Comparison of ENCODE assay signal across 2 cellular contexts in genomic region chr17:38725066-38725465, GRCh38.
A peak's percentile ranks its signal among the peaks of the same experiment; 100 is the strongest.
TF ChIP-seq lines count a peak whose summit lies in the region.

No MANE protein-coding gene starts in this region.

TF ChIP-seq in HEK293, 187 proteins besides CTCF, POLR2A, EP300 and RAD21:
- TF ChIP-seq ZNF341 (tag by site-specific recombination; IDR thresholded peaks at IDR 0.05; ENCODE audit: low read depth) (0 out of 2 replicates have a peak, but pooled peaks have one; percentile 19), ZIC2 (tag by site-specific recombination; IDR thresholded peaks at IDR 0.05) (no peak)

TF ChIP-seq in GM12878, 131 proteins besides CTCF, POLR2A, EP300 and RAD21:
- TF ChIP-seq CREM (IDR thresholded peaks at IDR 0.05; ENCODE audit: low read depth) = no peak
- TF ChIP-seq, protein P1, sequence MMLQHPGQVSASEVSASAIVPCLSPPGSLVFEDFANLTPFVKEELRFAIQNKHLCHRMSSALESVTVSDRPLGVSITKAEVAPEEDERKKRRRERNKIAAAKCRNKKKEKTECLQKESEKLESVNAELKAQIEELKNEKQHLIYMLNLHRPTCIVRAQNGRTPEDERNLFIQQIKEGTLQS (IDR thresholded peaks at IDR 0.05; ENCODE audit: borderline replicate concordance, extremely low read depth, low read depth, low read length) = no peak
- TF ChIP-seq SMAD5 (IDR thresholded peaks at IDR 0.05; ENCODE audit: low read depth) = no peak
- TF ChIP-seq TAF1 (IDR thresholded peaks at IDR 0.05; ENCODE audit: borderline replicate concordance, low read depth, low read length) = no peak
- no peak for TF ChIP-seq ZNF622 (IDR thresholded peaks at IDR 0.05)
- TF ChIP-seq TBL1XR1 (IDR thresholded peaks at IDR 0.05; ENCODE audit: low read depth, low read length) = no peak
- TF ChIP-seq SUZ12 (IDR thresholded peaks at IDR 0.05; ENCODE audit: unreplicated experiment) = no peak
- no peak for TF ChIP-seq MYB (IDR thresholded peaks at IDR 0.05; ENCODE audit: borderline replicate concordance, low read depth, low read length)
- no peak for TF ChIP-seq EED (IDR thresholded peaks at IDR 0.05; ENCODE audit: low read depth)
- TF ChIP-seq, protein P2, sequence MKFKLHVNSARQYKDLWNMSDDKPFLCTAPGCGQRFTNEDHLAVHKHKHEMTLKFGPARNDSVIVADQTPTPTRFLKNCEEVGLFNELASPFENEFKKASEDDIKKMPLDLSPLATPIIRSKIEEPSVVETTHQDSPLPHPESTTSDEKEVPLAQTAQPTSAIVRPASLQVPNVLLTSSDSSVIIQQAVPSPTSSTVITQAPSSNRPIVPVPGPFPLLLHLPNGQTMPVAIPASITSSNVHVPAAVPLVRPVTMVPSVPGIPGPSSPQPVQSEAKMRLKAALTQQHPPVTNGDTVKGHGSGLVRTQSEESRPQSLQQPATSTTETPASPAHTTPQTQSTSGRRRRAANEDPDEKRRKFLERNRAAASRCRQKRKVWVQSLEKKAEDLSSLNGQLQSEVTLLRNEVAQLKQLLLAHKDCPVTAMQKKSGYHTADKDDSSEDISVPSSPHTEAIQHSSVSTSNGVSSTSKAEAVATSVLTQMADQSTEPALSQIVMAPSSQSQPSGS (IDR thresholded peaks at IDR 0.05; ENCODE audit: low read length) = no peak
- no peak for TF ChIP-seq RBBP5 (conservative IDR thresholded peaks at IDR 0.05)
- TF ChIP-seq SREBF1 (IDR thresholded peaks at IDR 0.05; ENCODE audit: low read length) = no peak
- TF ChIP-seq, protein P3, sequence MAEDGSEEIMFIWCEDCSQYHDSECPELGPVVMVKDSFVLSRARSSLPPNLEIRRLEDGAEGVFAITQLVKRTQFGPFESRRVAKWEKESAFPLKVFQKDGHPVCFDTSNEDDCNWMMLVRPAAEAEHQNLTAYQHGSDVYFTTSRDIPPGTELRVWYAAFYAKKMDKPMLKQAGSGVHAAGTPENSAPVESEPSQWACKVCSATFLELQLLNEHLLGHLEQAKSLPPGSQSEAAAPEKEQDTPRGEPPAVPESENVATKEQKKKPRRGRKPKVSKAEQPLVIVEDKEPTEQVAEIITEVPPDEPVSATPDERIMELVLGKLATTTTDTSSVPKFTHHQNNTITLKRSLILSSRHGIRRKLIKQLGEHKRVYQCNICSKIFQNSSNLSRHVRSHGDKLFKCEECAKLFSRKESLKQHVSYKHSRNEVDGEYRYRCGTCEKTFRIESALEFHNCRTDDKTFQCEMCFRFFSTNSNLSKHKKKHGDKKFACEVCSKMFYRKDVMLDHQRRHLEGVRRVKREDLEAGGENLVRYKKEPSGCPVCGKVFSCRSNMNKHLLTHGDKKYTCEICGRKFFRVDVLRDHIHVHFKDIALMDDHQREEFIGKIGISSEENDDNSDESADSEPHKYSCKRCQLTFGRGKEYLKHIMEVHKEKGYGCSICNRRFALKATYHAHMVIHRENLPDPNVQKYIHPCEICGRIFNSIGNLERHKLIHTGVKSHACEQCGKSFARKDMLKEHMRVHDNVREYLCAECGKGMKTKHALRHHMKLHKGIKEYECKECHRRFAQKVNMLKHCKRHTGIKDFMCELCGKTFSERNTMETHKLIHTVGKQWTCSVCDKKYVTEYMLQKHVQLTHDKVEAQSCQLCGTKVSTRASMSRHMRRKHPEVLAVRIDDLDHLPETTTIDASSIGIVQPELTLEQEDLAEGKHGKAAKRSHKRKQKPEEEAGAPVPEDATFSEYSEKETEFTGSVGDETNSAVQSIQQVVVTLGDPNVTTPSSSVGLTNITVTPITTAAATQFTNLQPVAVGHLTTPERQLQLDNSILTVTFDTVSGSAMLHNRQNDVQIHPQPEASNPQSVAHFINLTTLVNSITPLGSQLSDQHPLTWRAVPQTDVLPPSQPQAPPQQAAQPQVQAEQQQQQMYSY (CRISPR knock-in tag; IDR thresholded peaks at IDR 0.05) = no peak
- TF ChIP-seq GABPA (IDR thresholded peaks at IDR 0.05; ENCODE audit: low read depth) = no peak
- TF ChIP-seq NR2F1 (conservative IDR thresholded peaks at IDR 0.05) = no peak
